In the genomic region with DNA sequence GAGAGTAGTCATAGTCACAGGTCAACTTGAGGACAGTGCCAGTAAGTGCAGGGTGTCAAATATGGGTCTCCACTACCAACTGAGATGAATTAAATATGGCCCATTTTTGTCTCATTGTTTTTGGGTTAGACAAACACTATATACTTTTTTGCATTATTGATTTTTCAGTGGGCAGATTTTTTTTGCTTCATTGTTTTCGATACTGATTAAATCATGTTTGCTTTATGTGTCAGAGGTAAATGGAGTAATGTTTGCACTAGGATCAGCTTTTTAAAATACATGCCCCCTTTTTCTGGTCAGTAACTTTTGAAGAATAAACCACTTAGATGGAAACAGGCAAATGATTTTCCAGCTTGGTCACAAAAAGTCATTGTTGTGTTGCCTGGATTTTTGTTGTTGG, we compare ENCODE assay signal across 19 cellular contexts.
"Had no signal": no experiment of that assay in that cellular context is flagged by ENCODE, and none has a peak within 500 bp of the region (broad histone marks: within the 10 kb centered on the region; RNA-seq: fewer than 3 reads in every experiment).

No MANE protein-coding gene starts in this region.

- H3K4me1 ChIP-seq: breast epithelium, left lung, pancreas, vagina had no signal

- FAIRE-seq: colon, endothelial cell of umbilical vein had no signal

- H3K4me3 ChIP-seq: breast epithelium, left lung, pancreas, thoracic aorta, vagina had no signal

- H3K36me3 ChIP-seq: breast epithelium, left lung, pancreas, thoracic aorta, vagina had no signal

- H3K27ac ChIP-seq: breast epithelium, left lung, pancreas, thoracic aorta, vagina had no signal

- DNase-seq: activated CD4-positive, alpha-beta T cell treated with anti-CD3 and anti-CD28 coated beads for 4 hours; activated CD4-positive, alpha-beta T cell treated with anti-CD3 and anti-CD28 coated beads, Interleukin-2, amount 50 U/mL, for 48 hours; activated CD4-positive, CD25-positive, alpha-beta regulatory T cell; activated CD8-positive, alpha-beta memory T cell treated with anti-CD3 and anti-CD28 coated beads, Interleukin-2, amount 50 U/mL, for 48 hours; activated naive CD4-positive, alpha-beta T cell; activated T-cell treated with anti-CD3 and anti-CD28 coated beads, Interleukin-2, amount 50 U/mL, for 4 hours; effector memory CD8-positive, alpha-beta T cell; foreskin melanocyte; immature natural killer cell; kidney glomerular epithelial cell; left lung; pancreas; stimulated activated CD4-positive, alpha-beta T cell treated with anti-CD3 and anti-CD28 coated beads, Interleukin-4, amount 100 ng/mL, for 24 hours; stimulated activated naive CD4-positive, alpha-beta T cell treated with Interleukin-2 at 50 U/mL for 16 hours had no signal

- H3K27me3 ChIP-seq: breast epithelium, left lung, pancreas, vagina had no signal

- H3K9me3 ChIP-seq: breast epithelium, left lung, pancreas, thoracic aorta, vagina had no signal
